In the genomic region with DNA sequence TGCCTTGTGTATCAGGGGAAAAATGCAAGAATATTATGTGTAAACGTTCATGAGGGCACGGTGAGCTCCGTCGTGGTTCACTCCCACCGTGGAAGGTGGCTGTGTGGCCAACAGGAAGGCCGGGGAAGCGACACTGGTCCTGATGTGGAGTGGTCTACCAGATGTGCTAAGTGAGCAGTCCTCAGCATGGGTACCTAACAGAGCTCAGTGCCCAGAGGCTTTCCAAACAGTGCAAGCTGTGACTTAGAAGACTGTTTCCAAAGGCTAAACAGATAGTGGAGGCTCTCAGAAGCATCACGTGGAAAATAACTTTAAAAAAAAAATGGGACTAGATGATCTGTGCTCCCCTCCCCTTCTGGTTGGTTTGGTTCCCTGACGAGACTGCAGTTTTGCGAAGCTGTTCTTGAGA, we compare ENCODE assay signal across 1 cellular context.
TF ChIP-seq lines count a peak whose summit lies in the region.

No MANE protein-coding gene starts in this region.

TF ChIP-seq in IMR-90, 13 proteins besides CTCF, POLR2A, EP300 and RAD21 (continued from another document):
- no peak for TF ChIP-seq RCOR1 (IDR thresholded peaks at IDR 0.05; ENCODE audit: insufficient replicate concordance, low read length)
- TF ChIP-seq FOS (IDR thresholded peaks at IDR 0.05; ENCODE audit: low read depth, low read length) = no peak
